Comparison of ENCODE assay signal across 1 cellular context in genomic region chr1:199287632-199288031, GRCh38.
TF ChIP-seq lines count a peak whose summit lies in the region.

No MANE protein-coding gene starts in this region.

TF ChIP-seq in HCT116, 20 proteins besides CTCF, POLR2A, EP300 and RAD21 (continued from another document):
- TF ChIP-seq ZBTB33 (IDR thresholded peaks at IDR 0.05; ENCODE audit: extremely low read depth, insufficient replicate concordance, low read length): no peak
- TF ChIP-seq EZH2phosphoT487 (IDR thresholded peaks at IDR 0.05; ENCODE audit: borderline replicate concordance): no peak
- TF ChIP-seq YY1 (IDR thresholded peaks at IDR 0.05; ENCODE audit: extremely low read depth, insufficient replicate concordance, low read depth, low read length): no peak
- no peak for TF ChIP-seq ATF3 (IDR thresholded peaks at IDR 0.05)
- no peak for TF ChIP-seq ZNF274 (IDR thresholded peaks at IDR 0.05; ENCODE audit: low read depth, low read length)
TF ChIP-seq in HCT116: peak in this region for 0.
